Comparison of ENCODE assay signal across 8 cellular contexts in the genomic region with DNA sequence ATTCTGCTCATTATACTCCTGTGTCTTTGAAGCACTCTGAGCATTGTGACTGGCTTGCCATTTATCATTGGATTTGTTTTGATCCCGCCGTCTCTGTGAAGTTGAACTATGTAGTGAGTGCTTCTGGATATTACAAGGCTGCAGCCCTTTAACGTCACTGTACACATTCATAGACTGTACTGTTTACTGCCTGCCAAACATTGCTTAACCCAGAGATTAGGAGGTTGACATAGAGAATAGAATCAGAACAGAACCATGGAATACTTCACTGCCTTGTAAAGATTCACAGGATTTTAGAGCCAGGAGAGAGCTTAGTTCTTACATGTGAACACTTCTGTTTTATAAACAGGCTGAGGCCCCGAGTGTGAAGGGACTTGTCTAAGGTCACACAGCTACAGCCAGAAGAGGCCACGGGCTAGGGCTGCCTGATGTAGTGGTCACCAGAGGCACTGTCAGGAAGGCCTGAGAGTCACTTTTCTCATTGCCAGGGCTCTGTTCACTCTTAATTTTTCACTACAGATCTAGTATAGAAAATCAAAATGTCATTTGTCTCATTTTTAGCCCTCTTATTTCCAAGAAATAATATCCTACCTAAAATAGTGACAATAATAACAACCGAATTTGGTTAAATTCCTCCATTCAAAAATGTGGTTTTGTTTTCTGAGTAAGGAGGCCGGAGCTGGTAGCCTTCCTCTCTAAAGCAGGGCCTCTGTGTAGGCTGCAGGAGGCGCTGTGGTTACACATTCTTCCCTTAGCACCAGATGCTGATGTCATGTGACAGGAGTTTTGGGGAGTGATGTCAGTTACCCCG.
DNase-seq lines count a peak whose midpoint lies in the region; ATAC-seq and TF ChIP-seq lines count a peak whose summit lies in the region.

No MANE protein-coding gene starts in this region.

- H3K27ac Mint-ChIP-seq in activated naive CD8-positive, alpha-beta T cell treated with anti-CD3 and anti-CD28 coated beads for 36 hours: no peak overlapping the region

- ATAC-seq in heart right ventricle (peak; percentile 76 to 98 (median 94)), psoas muscle (peak; percentile 88 to 94 (median 91)), GM19023 (IDR thresholded peaks at IDR 0.05; ENCODE audit: unreplicated experiment) (no peak), HG02678 (IDR thresholded peaks at IDR 0.05; ENCODE audit: unreplicated experiment) (no peak)

- no peaks in the 10 kb centered on the region for H3K9me2 ChIP-seq in OCI-LY7 (ENCODE audit: insufficient read depth, low read length)

- H4K20me1 ChIP-seq in OCI-LY7 (ENCODE audit: insufficient read depth, low read length): 0 out of 2 replicates have a peak, but pooled peaks cover 4% of the 10 kb centered on the region

- POLR2A ChIA-PET in OCI-LY7 (lab: Charles Lee): interaction anchor here (0.6 kb wide), 1 partner anchor 52 kb away, joined by 3 read pairs; no protein-coding TSS in a partner anchor

- no peaks in the 10 kb centered on the region for H3K27me3 ChIP-seq in heart right ventricle
- no peaks in the 10 kb centered on the region for H3K27me3 ChIP-seq in psoas muscle (ENCODE audit: insufficient read depth in 3 of 3, low read length in 2 of 3)

- H3K4me2 ChIP-seq in OCI-LY7 (ENCODE audit: low read length): no peak overlapping the region

- H3K4me1 ChIP-seq in OCI-LY7 (ENCODE audit: insufficient read depth, low read length, poor library complexity, severe bottlenecking): no peaks in the 10 kb centered on the region
- peaks cover 0 to 23% (median 11%) of the 10 kb centered on the region in 9 donors for H3K4me1 ChIP-seq in heart right ventricle
- H3K4me1 ChIP-seq in psoas muscle: no peaks in the 10 kb centered on the region

- H3K27ac ChIP-seq in OCI-LY7 (ENCODE audit: low read depth, low read length, poor library complexity, severe bottlenecking): no peak overlapping the region
- peak overlapping the region; percentile 52 to 84 (median 68) for H3K27ac ChIP-seq in heart right ventricle
- H3K27ac ChIP-seq in psoas muscle: no peak overlapping the region

- H3K4me3 ChIP-seq in HFF-Myc (replicated peaks; ENCODE audit: low read depth, low read length) (no peak overlapping the region), OCI-LY7 (ENCODE audit: low read depth, low read length, poor library complexity, severe bottlenecking) (no peak overlapping the region), heart right ventricle (no peak overlapping the region), psoas muscle (no peak overlapping the region)

- peaks cover 97% of the 10 kb centered on the region for H3K36me3 ChIP-seq in OCI-LY7 (ENCODE audit: insufficient read depth, low read length)
- H3K36me3 ChIP-seq in heart right ventricle: peaks cover 0 to 100% (median 54%) of the 10 kb centered on the region in 9 donors
- peaks cover 20 to 88% of the 10 kb centered on the region in 2 donors for H3K36me3 ChIP-seq in psoas muscle (ENCODE audit: insufficient read depth in 1 of 2, low read depth in 1 of 2)

- TF ChIP-seq CTCF in HFF-Myc (IDR thresholded peaks at IDR 0.05; ENCODE audit: low read depth, low read length, missing control alignments): peak; percentile 87
- peak; percentile 87 for TF ChIP-seq CTCF in OCI-LY7 (conservative IDR thresholded peaks at IDR 0.05; ENCODE audit: low read length)
- peak; percentile 25 to 80 (median 72) for TF ChIP-seq CTCF in heart right ventricle (IDR thresholded peaks at IDR 0.05)
- TF ChIP-seq CTCF in psoas muscle (IDR thresholded peaks at IDR 0.05): peak; percentile 83

- intact Hi-C loops in OCI-LY7 (cut with micrococcal nuclease; ENCODE audit: unreplicated experiment) (loop anchor here (1.0 kb wide), 1 partner anchor 54 kb away; no protein-coding TSS in a partner anchor), heart right ventricle (cut with DNase I) (loop anchor here in 8 of 10 donors (2.0 to 10.0 kb wide), 6 partner anchors 53 to 136 kb away; partner anchors contain the start of gene HS6ST1 (in 2 of the 8)), psoas muscle (cut with DNase I) (loop anchor here (1.0 to 5.0 kb wide), 2 partner anchors 55 to 113 kb away; no protein-coding TSS in a partner anchor)

- H3K27me3 Mint-ChIP-seq in activated naive CD8-positive, alpha-beta T cell treated with anti-CD3 and anti-CD28 coated beads for 36 hours: no peaks in the 10 kb centered on the region

- DNase-seq in EL (peak; percentile 69), HFF-Myc (ENCODE audit: extremely low read depth, low read depth) (peak; percentile 22), OCI-LY7 (ENCODE audit: low spot score) (peak; percentile 42), heart right ventricle (peak; percentile 32 to 70), psoas muscle (peak; percentile 59 to 79)
- peak; percentile 46 for DNase-seq in activated naive CD8-positive, alpha-beta T cell treated with anti-CD3 and anti-CD28 coated beads for 36 hours

- WGBS in heart right ventricle, 2 donors: 45 to 46% methylated on average over 9 of the region's 9 CpGs
- 56 to 65% (median 65%) methylated on average over 9 of the region's 9 CpGs for WGBS in psoas muscle, 3 donors

- no peak overlapping the region for H3K4me3 Mint-ChIP-seq in activated naive CD8-positive, alpha-beta T cell treated with anti-CD3 and anti-CD28 coated beads for 36 hours

- BruUV-seq in OCI-LY7 (replicated peaks; lab: Mats Ljungman, UMichigan): no TSS peak

- no peak overlapping the region for H2AFZ ChIP-seq in OCI-LY7 (ENCODE audit: low read length)

- peaks cover 2% of the 10 kb centered on the region for H3K4me1 Mint-ChIP-seq in activated naive CD8-positive, alpha-beta T cell treated with anti-CD3 and anti-CD28 coated beads for 36 hours

- no peaks in the 10 kb centered on the region for H3K79me2 ChIP-seq in OCI-LY7 (ENCODE audit: insufficient read depth, low read depth, low read length)

- peaks cover 14% of the 10 kb centered on the region for H3K36me3 Mint-ChIP-seq in activated naive CD8-positive, alpha-beta T cell treated with anti-CD3 and anti-CD28 coated beads for 36 hours

- no peaks in the 10 kb centered on the region for H3K9me3 ChIP-seq in OCI-LY7 (ENCODE audit: low read length)
- H3K9me3 ChIP-seq in heart right ventricle: no peaks in the 10 kb centered on the region
- no peaks in the 10 kb centered on the region for H3K9me3 ChIP-seq in psoas muscle

- CTCF ChIA-PET in OCI-LY7 (lab: Charles Lee; ENCODE audit: unreplicated experiment): no interaction called here

- no peaks in the 10 kb centered on the region for H3K9me3 Mint-ChIP-seq in activated naive CD8-positive, alpha-beta T cell treated with anti-CD3 and anti-CD28 coated beads for 36 hours

Comparison
In these comparisons a context has a peak if more than half of its experiments do, and no peak if none do; other contexts are left out.
1. H3K27ac ChIP-seq: peak in heart right ventricle (10 of 10); none in OCI-LY7 (single experiment) and psoas muscle (single experiment).
2. ATAC-seq: peak in heart right ventricle (8 of 8) and psoas muscle (4 of 4); none in GM19023 (single experiment) and HG02678 (single experiment).
3. Peak in every context shown above with its lines, with median percentiles within 50 percentile points of each other: DNase-seq and CTCF ChIP-seq.